26 cellular contexts compared by ENCODE assay signal in genomic region chr2:102030855-102031527, GRCh38. TPM values are rescaled to one million over a fixed set of nuclear protein-coding genes. Genes with fewer than 3 reads are reported as not detected.
DNase-seq lines count a peak whose midpoint lies in the region; ATAC-seq and TF ChIP-seq lines count a peak whose summit lies in the region.
"Had no signal": no experiment of that assay in that cellular context is flagged by ENCODE, and none has a peak within 500 bp of the region (broad histone marks: within the 10 kb centered on the region; RNA-seq: fewer than 3 reads in every experiment).

No MANE protein-coding gene starts in this region.

- ATAC-seq in Right ventricle myocardium inferior = no peak
- peak in 1 of 2 donors; percentile 41 for ATAC-seq in lower lobe of right lung
- ATAC-seq in GM19324 (IDR thresholded peaks at IDR 0.05; ENCODE audit: low FRiP score, unreplicated experiment) = no peak
- ATAC-seq in HG03159 (IDR thresholded peaks at IDR 0.05; ENCODE audit: unreplicated experiment) = no peak
- ATAC-seq: heart left ventricle, pancreas, right cardiac atrium had no signal

- no peak overlapping the region for H3K27ac Mint-ChIP-seq in immature natural killer cell

- peaks cover 0 to 1% (median 0%) of the 10 kb centered on the region in 6 donors for H3K9me3 Mint-ChIP-seq in immature natural killer cell

- no peaks in the 10 kb centered on the region for H3K36me3 Mint-ChIP-seq in immature natural killer cell

- no peak overlapping the region for H3K4me3 Mint-ChIP-seq in immature natural killer cell
- H3K4me3 Mint-ChIP-seq: nephron had no signal

- H3K27me3 Mint-ChIP-seq in immature natural killer cell (ENCODE audit: low read depth in 3 of 3) = peaks cover 2 to 13% (median 2%) of the 10 kb centered on the region in 3 donors

- H3K27me3 ChIP-seq in left ventricle myocardium inferior (ENCODE audit: low read depth) (peaks cover 7% of the 10 kb centered on the region), colonic mucosa (no peaks in the 10 kb centered on the region), lower lobe of right lung (ENCODE audit: low read depth) (no peaks in the 10 kb centered on the region)
- H3K27me3 ChIP-seq: BE2C, heart left ventricle, pancreas had no signal

- H3K4me1 Mint-ChIP-seq in immature natural killer cell = peaks cover 24 to 29% of the 10 kb centered on the region in 2 donors

- H3K27ac ChIP-seq in left ventricle myocardium inferior (replicated peaks) = no peak overlapping the region
- H3K27ac ChIP-seq in colonic mucosa = peak overlapping the region; percentile 24
- H3K27ac ChIP-seq in lower lobe of right lung = peak overlapping the region; percentile 25
- H3K27ac ChIP-seq: epithelial cell of prostate, GM23248, pancreas had no signal

- H3K4me1 ChIP-seq in left ventricle myocardium inferior (peaks cover 56% of the 10 kb centered on the region), colonic mucosa (no peaks in the 10 kb centered on the region), lower lobe of right lung (peaks cover 69% of the 10 kb centered on the region)
- H3K4me1 ChIP-seq: BE2C had no signal

- H3K9ac ChIP-seq in colonic mucosa (ENCODE audit: low read depth in 2 of 2, low read length in 2 of 2) = no peak overlapping the region
- H3K9ac ChIP-seq: GM23248, SK-N-SH had no signal

- peak; percentile 66 for DNase-seq in Right ventricle myocardium inferior (ENCODE audit: missing footprints)
- DNase-seq in left ventricle myocardium inferior = no peak
- DNase-seq in colonic mucosa = no peak
- no peak for DNase-seq in lower lobe of right lung
- no peak for DNase-seq in immature natural killer cell
- no peak for DNase-seq in H4 (ENCODE audit: low spot score)
- DNase-seq: activated CD4-positive, alpha-beta T cell treated with anti-CD3 and anti-CD28 coated beads, Interleukin-2, amount 50 U/mL, for 48 hours; activated gamma-delta T cell; BE2C; DMS53; GDM1; GM23248; heart left ventricle; NCI-H1417; NCI-H2081 treated with DMSO at 0.1 percent for 48 hours; NCI-H82; pancreas; SK-N-SH; stimulated activated CD8-positive, alpha-beta memory T cell treated with anti-CD3 and anti-CD28 coated beads, Interleukin-4, amount 100 ng/mL, for 48 hours; T-helper 9 cell had no signal

- H3K9me3 ChIP-seq in left ventricle myocardium inferior (replicated peaks) = peaks cover 8% of the 10 kb centered on the region
- no peaks in the 10 kb centered on the region for H3K9me3 ChIP-seq in colonic mucosa
- H3K9me3 ChIP-seq in lower lobe of right lung = no peaks in the 10 kb centered on the region
- H3K9me3 ChIP-seq: BE2C, heart left ventricle, pancreas, SK-N-SH had no signal

- no peak overlapping the region for H3K4me3 ChIP-seq in left ventricle myocardium inferior
- H3K4me3 ChIP-seq in colonic mucosa = no peak overlapping the region
- no peak overlapping the region for H3K4me3 ChIP-seq in lower lobe of right lung
- H3K4me3 ChIP-seq: GM23248, heart left ventricle, pancreas had no signal

- H3K36me3 ChIP-seq in left ventricle myocardium inferior = no peaks in the 10 kb centered on the region
- no peaks in the 10 kb centered on the region for H3K36me3 ChIP-seq in colonic mucosa
- no peaks in the 10 kb centered on the region for H3K36me3 ChIP-seq in lower lobe of right lung
- H3K36me3 ChIP-seq: BE2C, heart left ventricle, pancreas had no signal

- TF ChIP-seq CTCF in left ventricle myocardium inferior (IDR thresholded peaks at IDR 0.05; ENCODE audit: borderline replicate concordance) (no peak), colonic mucosa (IDR thresholded peaks at IDR 0.05) (no peak), lower lobe of right lung (IDR thresholded peaks at IDR 0.05) (no peak)

- intact Hi-C loops in Right ventricle myocardium inferior (cut with DNase I) (no loop called here), left ventricle myocardium inferior (cut with micrococcal nuclease) (no loop called here), colonic mucosa (cut with DNase I) (no loop called here), lower lobe of right lung (cut with DNase I) (no loop called here)

RNA-seq across cellular contexts. Expression of gene IL1R2, which starts 39.2 kb away (rescaled TPM):
- total RNA-seq in Right ventricle myocardium inferior = 1.3 TPM
- total RNA-seq in left ventricle myocardium inferior = 0.96 TPM
- total RNA-seq in colonic mucosa = 100 to 1,000 TPM in 1 of 2 donors, 10 to 100 TPM in 1; 50.1 to 152 TPM
- total RNA-seq in lower lobe of right lung = 23.3 TPM
- polyA plus RNA-seq in immature natural killer cell = 1 to 10 TPM in 2 of 3 donors, not detected in 1; 1.8 to 3.3 TPM
- 0.70 and 3.3 TPM in 2 replicates for total RNA-seq in H4 (2014; rRNA removed; shearing (Covaris generic))
- total RNA-seq: cerebellum had no signal
